In the genomic region with DNA sequence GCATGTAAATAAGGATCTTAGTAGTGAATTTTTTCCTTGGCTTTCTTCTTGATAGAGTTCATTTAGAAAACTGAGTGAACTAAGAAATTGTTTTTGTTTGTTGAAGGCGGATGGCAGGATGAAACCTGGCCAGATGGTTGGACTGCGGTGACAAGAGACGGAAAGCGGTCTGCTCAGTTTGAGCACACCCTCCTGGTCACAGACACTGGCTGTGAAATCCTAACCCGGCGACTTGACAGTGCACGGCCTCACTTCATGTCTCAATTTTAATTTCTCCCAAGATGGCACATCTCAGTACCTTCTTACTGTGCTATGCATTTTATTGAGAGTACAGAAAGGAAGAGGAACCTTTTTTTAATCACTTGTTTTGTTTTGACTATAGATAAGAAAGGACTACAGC, we compare ENCODE assay signal across 15 cellular contexts. TPM values are rescaled to one million over a fixed set of nuclear protein-coding genes. Genes with fewer than 3 reads are reported as not detected.
DNase-seq lines count a peak whose midpoint lies in the region; ATAC-seq, FAIRE-seq and TF ChIP-seq lines count a peak whose summit lies in the region.
"Had no signal": no experiment of that assay in that cellular context is flagged by ENCODE, and none has a peak within 500 bp of the region (broad histone marks: within the 10 kb centered on the region; RNA-seq: fewer than 3 reads in every experiment).

No MANE protein-coding gene starts in this region.

- WGBS in SK-N-SH (ENCODE audit: low lambda C conversion rate): 99% methylated on average over 7 of the region's 7 CpGs
- WGBS in gastroesophageal sphincter (ENCODE audit: low coverage in 1 of 2), 2 donors: 86 to 94% methylated on average over 7 of the region's 7 CpGs
- 71% methylated on average over 7 of the region's 7 CpGs for WGBS in smooth muscle cell (ENCODE audit: low lambda C conversion rate)

- H3K9me2 ChIP-seq in SK-N-SH (no peaks in the 10 kb centered on the region), PC-9 (ENCODE audit: insufficient read depth) (no peaks in the 10 kb centered on the region)

- H3K4me3 ChIP-seq in SK-N-SH (ENCODE audit: low read depth in 2 of 2, low read length in 1 of 2) (no peak overlapping the region), PC-9 (no peak overlapping the region), gastroesophageal sphincter (no peak overlapping the region), smooth muscle cell (no peak overlapping the region)
- H3K4me3 ChIP-seq: testis had no signal

- DNase-seq in SK-N-SH (no peak), PC-9 (no peak), smooth muscle cell (lab: John Stamatoyannopoulos, UW; ENCODE audit: unreplicated experiment) (no peak), GM12891 (ENCODE audit: insufficient read length, low spot score) (no peak), GM12892 (ENCODE audit: insufficient read length) (no peak)
- DNase-seq: activated CD8-positive, alpha-beta memory T cell treated with anti-CD3 and anti-CD28 coated beads for 24 hours; activated naive CD4-positive, alpha-beta T cell treated with Interleukin-2 at 50 U/mL for 16 hours; caudate nucleus; NCI-H2107; stimulated activated CD4-positive, alpha-beta T cell treated with anti-CD3 and anti-CD28 coated beads, Interleukin-1b, Interleukin-23, amount 100 ng/mL, for 48 hours; testis had no signal

- FAIRE-seq in GM12891 (lab: Jason Lieb, UNC) (no peak), GM12892 (lab: Jason Lieb, UNC) (no peak)
- FAIRE-seq: endometrium had no signal

- POLR2A ChIA-PET in SK-N-SH (lab: Yijun Ruan, JAX) (no interaction called here), PC-9 (lab: Charles Lee; ENCODE audit: unreplicated experiment) (interaction anchor here (0.6 to 1.2 kb wide), 2 partner anchors 27 to 889 kb away, joined by 5 read pairs; a partner anchor contains a TSS)

- no TSS peak for BruUV-seq in PC-9 (replicated peaks; lab: Mats Ljungman, UMichigan)

- no peak overlapping the region for H3K4me2 ChIP-seq in SK-N-SH
- H3K4me2 ChIP-seq in PC-9: no peak overlapping the region
- peak overlapping the region; percentile 78 for H3K4me2 ChIP-seq in smooth muscle cell

- TF ChIP-seq RAD21 in SK-N-SH (IDR thresholded peaks at IDR 0.05; ENCODE audit: low read length): no peak

- H3K36me3 ChIP-seq in SK-N-SH (replicated peaks in 1 of 2; ENCODE audit: control insufficient read depth in 1 of 2, insufficient read depth in 2 of 2, low read length in 1 of 2) (peaks cover 41 to 45% of the 10 kb centered on the region in 2 experiments), PC-9 (ENCODE audit: low read depth) (peaks cover 39% of the 10 kb centered on the region), gastroesophageal sphincter (peaks cover 0 to 47% of the 10 kb centered on the region in 2 donors), smooth muscle cell (ENCODE audit: low read depth) (no peaks in the 10 kb centered on the region)

- TF ChIP-seq EP300 in SK-N-SH (IDR thresholded peaks at IDR 0.05; ENCODE audit: borderline replicate concordance in 1 of 2, low read depth in 1 of 2, low read length in 1 of 2): no peak
- TF ChIP-seq EP300 in gastroesophageal sphincter (IDR thresholded peaks at IDR 0.05): no peak

- intact Hi-C loops in PC-9 (cut with micrococcal nuclease; ENCODE audit: unreplicated experiment): loop anchor here (5.0 kb wide), 1 partner anchor 404 kb away; a partner anchor contains a TSS

- peaks cover 10% of the 10 kb centered on the region; the same call in 1 of the 2 replicates for H3K79me2 ChIP-seq in SK-N-SH (ENCODE audit: insufficient read depth)
- no peaks in the 10 kb centered on the region for H3K79me2 ChIP-seq in PC-9 (ENCODE audit: low read depth)
- H3K79me2 ChIP-seq in smooth muscle cell (ENCODE audit: low read depth): no peaks in the 10 kb centered on the region

- ATAC-seq in SK-N-SH treated with all-trans-retinoic acid at 6 μM for 48 hours (no peak), gastroesophageal sphincter (no peak), HG02884 (IDR thresholded peaks at IDR 0.05; ENCODE audit: unreplicated experiment) (no peak)

- CTCF ChIA-PET in SK-N-SH (lab: Yijun Ruan, JAX): no interaction called here
- CTCF ChIA-PET in PC-9 (lab: Charles Lee): no interaction called here

- no peaks in the 10 kb centered on the region for H3K9me3 ChIP-seq in SK-N-SH
- H3K9me3 ChIP-seq in PC-9 (ENCODE audit: insufficient read depth, low read depth): no peaks in the 10 kb centered on the region
- H3K9me3 ChIP-seq in gastroesophageal sphincter: no peaks in the 10 kb centered on the region
- no peaks in the 10 kb centered on the region for H3K9me3 ChIP-seq in smooth muscle cell (replicated peaks; ENCODE audit: low read depth)
- H3K9me3 ChIP-seq: testis had no signal

- no peaks in the 10 kb centered on the region for H3K27me3 ChIP-seq in SK-N-SH (ENCODE audit: insufficient read depth)
- no peaks in the 10 kb centered on the region for H3K27me3 ChIP-seq in PC-9 (ENCODE audit: insufficient read depth, low read depth)
- H3K27me3 ChIP-seq in gastroesophageal sphincter: no peaks in the 10 kb centered on the region
- no peaks in the 10 kb centered on the region for H3K27me3 ChIP-seq in smooth muscle cell (ENCODE audit: low read depth)
- H3K27me3 ChIP-seq: testis had no signal

- H2AFZ ChIP-seq in SK-N-SH (ENCODE audit: low read depth) (no peak overlapping the region), PC-9 (no peak overlapping the region), smooth muscle cell (ENCODE audit: low read depth) (no peak overlapping the region)

- TF ChIP-seq CTCF in SK-N-SH (IDR thresholded peaks at IDR 0.05) (no peak), PC-9 (conservative IDR thresholded peaks at IDR 0.05) (no peak), gastroesophageal sphincter (IDR thresholded peaks at IDR 0.05) (no peak), smooth muscle cell (IDR thresholded peaks at IDR 0.05; ENCODE audit: borderline replicate concordance, insufficient read depth, poor library complexity, severe bottlenecking) (no peak)

- H4K20me1 ChIP-seq in SK-N-SH (ENCODE audit: insufficient read depth) (no peaks in the 10 kb centered on the region), PC-9 (ENCODE audit: insufficient read depth) (no peaks in the 10 kb centered on the region), smooth muscle cell (ENCODE audit: low read depth) (no peaks in the 10 kb centered on the region)

- H3K4me1 ChIP-seq in SK-N-SH (ENCODE audit: control insufficient read depth in 1 of 2, insufficient read depth in 2 of 2, low read depth in 1 of 2, low read length in 1 of 2): peaks cover 2 to 4% of the 10 kb centered on the region in 2 experiments; a peak in 2 of 4 replicates
- peaks cover 23% of the 10 kb centered on the region for H3K4me1 ChIP-seq in PC-9 (replicated peaks; ENCODE audit: insufficient read depth)
- H3K4me1 ChIP-seq in gastroesophageal sphincter: peaks cover 0 to 3% (median 2%) of the 10 kb centered on the region in 3 donors
- peaks cover 11% of the 10 kb centered on the region for H3K4me1 ChIP-seq in smooth muscle cell (ENCODE audit: low read depth)
- H3K4me1 ChIP-seq: testis had no signal

- H3F3A ChIP-seq in SK-N-SH (replicated peaks; ENCODE audit: insufficient read depth): peaks cover 29% of the 10 kb centered on the region
- H3F3A ChIP-seq in PC-9 (ENCODE audit: insufficient read depth, low read depth): peaks cover 10% of the 10 kb centered on the region
- peaks cover 20% of the 10 kb centered on the region for H3F3A ChIP-seq in smooth muscle cell (ENCODE audit: low read depth)

- H3K9ac ChIP-seq in SK-N-SH (no peak overlapping the region), smooth muscle cell (ENCODE audit: low read depth) (no peak overlapping the region)

- no peak for TF ChIP-seq POLR2A in gastroesophageal sphincter (IDR thresholded peaks at IDR 0.05)
- no peak for TF ChIP-seq POLR2A in GM12891 (IDR thresholded peaks at IDR 0.05; ENCODE audit: low read depth, low read length)
- TF ChIP-seq POLR2A in GM12892 (IDR thresholded peaks at IDR 0.05; ENCODE audit: low read depth, low read length): no peak

- H3K27ac ChIP-seq in SK-N-SH (ENCODE audit: low read depth in 2 of 2, low read length in 1 of 2) (peak overlapping the region; percentile 39 to 89; a peak in 3 of 4 replicates), PC-9 (peak overlapping the region; percentile 55), gastroesophageal sphincter (peak overlapping the region; percentile 60 to 79 (median 66)), smooth muscle cell (ENCODE audit: low read depth) (peak overlapping the region; percentile 95)
- H3K27ac ChIP-seq: testis had no signal

TF ChIP-seq in SK-N-SH, 30 proteins besides CTCF, POLR2A, EP300 and RAD21 (continues in another document):
- no peak for TF ChIP-seq RXRA (IDR thresholded peaks at IDR 0.05; ENCODE audit: borderline replicate concordance, low read depth)

TF ChIP-seq in SK-N-SH treated with all-trans-retinoic acid at 6 μM for 48 hours, 23 proteins besides CTCF, POLR2A, EP300 and RAD21:
- TF ChIP-seq TCF4 (CRISPR knock-in tag; IDR thresholded peaks at IDR 0.05; ENCODE audit: borderline replicate concordance): no peak

TF ChIP-seq in GM12891, 5 proteins besides CTCF, POLR2A, EP300 and RAD21:
- TF ChIP-seq PAX5 (IDR thresholded peaks at IDR 0.05; ENCODE audit: insufficient read depth, low read length, severe bottlenecking) (no peak), SPI1 (IDR thresholded peaks at IDR 0.05; ENCODE audit: low read depth, low read length) (no peak), POU2F2 (IDR thresholded peaks at IDR 0.05; ENCODE audit: low read depth, low read length) (no peak)

RNA-seq across cellular contexts. Expression of a gene that starts 27.5 kb away (rescaled TPM):
- 111 and 159 TPM in 2 replicates for polyA plus RNA-seq in SK-N-SH (2012; rRNA removed)
- polyA plus RNA-seq in SK-N-SH (2012; cell fraction: cytosol; rRNA removed): 159 and 202 TPM in 2 replicates
- 51.8 and 112 TPM in 2 replicates for polyA plus RNA-seq in SK-N-SH (2012; cell fraction: nucleus; rRNA removed)
- total RNA-seq in PC-9 (2021): 76.9 and 94.7 TPM in 2 replicates
- 100 to 1,000 TPM; 299 to 529 (median 465) TPM for total RNA-seq in gastroesophageal sphincter
- total RNA-seq in smooth muscle cell: 128 and 132 TPM in 2 replicates
- polyA plus RNA-seq in smooth muscle cell: 137 and 150 TPM in 2 replicates
- 85.2 TPM for polyA plus RNA-seq in GM12891 (2012; ENCODE audit: low read depth, missing spikeins)
- 95.1 TPM for polyA plus RNA-seq in GM12892 (2012; ENCODE audit: missing spikeins)
